Comparison of ENCODE assay signal across 11 cellular contexts in genomic region chr11:102882389-102883024, GRCh38. TPM values are rescaled to one million over a fixed set of nuclear protein-coding genes. Genes with fewer than 3 reads are reported as not detected.
A peak's percentile ranks its signal among the peaks of the same experiment; 100 is the strongest.
DNase-seq lines count a peak whose midpoint lies in the region; ATAC-seq and TF ChIP-seq lines count a peak whose summit lies in the region.
"Had no signal": no experiment of that assay in that cellular context is flagged by ENCODE, and none has a peak within 500 bp of the region (broad histone marks: within the 10 kb centered on the region; RNA-seq: fewer than 3 reads in every experiment).

No MANE protein-coding gene starts in this region.

- ATAC-seq in GM18873 (IDR thresholded peaks at IDR 0.05; ENCODE audit: low FRiP score, unreplicated experiment) (peak; percentile 76), HG03045 (IDR thresholded peaks at IDR 0.05; ENCODE audit: unreplicated experiment) (peak; percentile 81)
- ATAC-seq: K562 had no signal

- H3K36me3 ChIP-seq in ACC112 (ENCODE audit: insufficient read depth, low read length) (no peaks in the 10 kb centered on the region), WERI-Rb-1 (no peaks in the 10 kb centered on the region)

- H3K27ac ChIP-seq in ACC112 (ENCODE audit: low read depth, low read length) = peak overlapping the region; percentile 85
- no peak overlapping the region for H3K27ac ChIP-seq in WERI-Rb-1

- H3K9me3 Mint-ChIP-seq in progenitor cell of endocrine pancreas (ENCODE audit: low read depth) = no peaks in the 10 kb centered on the region
- H3K9me3 Mint-ChIP-seq: CD4-positive, alpha-beta memory T cell had no signal

- no peaks in the 10 kb centered on the region for H3K79me2 ChIP-seq in ACC112 (ENCODE audit: control insufficient read depth, insufficient read depth, low read length, unreplicated experiment)

- H3K27ac Mint-ChIP-seq in progenitor cell of endocrine pancreas = no peak overlapping the region
- H3K27ac Mint-ChIP-seq: CD4-positive, alpha-beta memory T cell had no signal

- H3K4me3 Mint-ChIP-seq in progenitor cell of endocrine pancreas (ENCODE audit: low read depth) = no peak overlapping the region
- H3K4me3 Mint-ChIP-seq: CD4-positive, alpha-beta memory T cell had no signal

- no peak for TF ChIP-seq CTCF in choroid plexus epithelial cell (conservative IDR thresholded peaks at IDR 0.05; ENCODE audit: low read depth, low read length)
- TF ChIP-seq CTCF in progenitor cell of endocrine pancreas (IDR thresholded peaks at IDR 0.05; ENCODE audit: unreplicated experiment) = no peak
- TF ChIP-seq CTCF in WERI-Rb-1 (IDR thresholded peaks at IDR 0.05; ENCODE audit: low read depth, low read length) = no peak

- H3K4me3 ChIP-seq in ACC112 (ENCODE audit: low read depth, low read length) (no peak overlapping the region), choroid plexus epithelial cell (ENCODE audit: low read depth, low read length) (no peak overlapping the region), WERI-Rb-1 (ENCODE audit: low read depth, low read length) (no peak overlapping the region)
- H3K4me3 ChIP-seq: K562 had no signal

- DNase-seq in choroid plexus epithelial cell (ENCODE audit: low read depth) (peak; percentile 31), NCI-H2196 (lab: John Stamatoyannopoulos, UW; ENCODE audit: unreplicated experiment) (no peak), NCI-H524 treated with DMSO at 0.1 percent for 48 hours (lab: John Stamatoyannopoulos, UW) (no peak), progenitor cell of endocrine pancreas (ENCODE audit: low spot score, unreplicated experiment) (no peak), WERI-Rb-1 (no peak)
- DNase-seq: CD4-positive, alpha-beta memory T cell; stimulated activated CD4-positive, alpha-beta T cell treated with anti-CD3 and anti-CD28 coated beads, Interleukin-2, amount 100 ng/mL, for 24 hours had no signal

- peaks cover 9% of the 10 kb centered on the region for H3K4me1 ChIP-seq in ACC112 (ENCODE audit: control insufficient read depth, insufficient read depth, low read length, unreplicated experiment)

- H3K9me3 ChIP-seq in WERI-Rb-1 (ENCODE audit: severe bottlenecking) = no peaks in the 10 kb centered on the region

- no peaks in the 10 kb centered on the region for H3K27me3 Mint-ChIP-seq in progenitor cell of endocrine pancreas

- peak overlapping the region; percentile 27 for H2AFZ ChIP-seq in ACC112 (ENCODE audit: low read length, unreplicated experiment)

- H3K4me1 Mint-ChIP-seq in progenitor cell of endocrine pancreas (ENCODE audit: low read depth) = no peaks in the 10 kb centered on the region
- H3K4me1 Mint-ChIP-seq: CD4-positive, alpha-beta memory T cell had no signal

- H3K27me3 ChIP-seq in ACC112 (ENCODE audit: insufficient read depth, low read length) (no peaks in the 10 kb centered on the region), WERI-Rb-1 (ENCODE audit: insufficient read depth, low read depth, severe bottlenecking) (no peaks in the 10 kb centered on the region)

- no peaks in the 10 kb centered on the region for H3K36me3 Mint-ChIP-seq in progenitor cell of endocrine pancreas (ENCODE audit: insufficient read depth)
- H3K36me3 Mint-ChIP-seq: CD4-positive, alpha-beta memory T cell had no signal

RNA-seq across cellular contexts. Expression of gene MMP12, which starts 7.7 kb away (rescaled TPM):
- not detected in 2 replicates for total RNA-seq in progenitor cell of endocrine pancreas
- total RNA-seq: CD4-positive, alpha-beta memory T cell; K562 had no signal

RNA-seq across cellular contexts. Expression of gene MMP3, which starts 39.1 kb away (rescaled TPM):
- total RNA-seq in progenitor cell of endocrine pancreas = not detected in 2 replicates
- total RNA-seq: CD4-positive, alpha-beta memory T cell; K562 had no signal
